8 cellular contexts compared by ENCODE assay signal in the genomic region with DNA sequence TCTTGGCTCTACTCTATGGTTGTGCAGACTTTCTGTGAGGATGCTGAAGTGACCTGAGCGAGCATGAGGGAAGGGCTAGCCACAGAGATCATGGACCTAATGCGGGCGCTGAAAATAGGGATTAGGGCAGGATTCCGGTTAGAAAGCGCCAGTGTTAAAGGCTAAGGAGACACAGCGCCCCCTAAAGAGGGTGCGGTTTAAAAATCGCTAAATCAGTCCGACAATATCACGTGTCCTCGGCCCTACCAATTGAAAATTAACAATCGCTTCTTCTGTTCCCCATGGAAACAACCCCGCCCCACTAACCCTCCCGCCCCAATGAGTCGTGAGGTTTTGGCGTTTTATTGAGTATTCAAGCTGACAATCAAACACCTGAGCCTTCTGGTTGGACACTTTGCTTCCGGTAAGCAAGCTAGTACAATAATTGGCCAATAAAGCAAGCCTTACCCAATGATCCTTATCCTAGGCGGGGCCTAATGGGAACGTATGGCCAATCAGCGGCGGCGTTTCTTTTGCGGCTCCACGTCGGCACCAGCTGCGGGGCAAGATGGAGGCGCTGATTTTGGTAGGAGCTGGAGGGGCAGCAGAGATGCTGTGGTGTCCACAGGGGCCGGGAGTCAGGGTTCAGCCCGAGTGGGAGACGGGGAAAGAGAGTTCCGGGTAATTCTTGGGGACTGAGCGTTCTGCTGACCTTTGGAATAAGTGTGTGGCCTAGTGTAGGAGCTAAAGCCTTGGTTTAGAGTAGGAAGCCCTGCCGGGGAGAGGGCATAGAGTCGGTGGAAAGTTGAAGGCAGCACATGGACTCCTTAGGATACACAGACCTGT. TPM values are rescaled to one million over a fixed set of nuclear protein-coding genes. Genes with fewer than 3 reads are reported as not detected.
DNase-seq lines count a peak whose midpoint lies in the region; ATAC-seq and TF ChIP-seq lines count a peak whose summit lies in the region.

A gene with protein sequence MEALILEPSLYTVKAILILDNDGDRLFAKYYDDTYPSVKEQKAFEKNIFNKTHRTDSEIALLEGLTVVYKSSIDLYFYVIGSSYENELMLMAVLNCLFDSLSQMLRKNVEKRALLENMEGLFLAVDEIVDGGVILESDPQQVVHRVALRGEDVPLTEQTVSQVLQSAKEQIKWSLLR (plus strand): TSS at position 515 of the 825 bp plus-strand sequence. CDS start 33 bp downstream, at position 548.

- H3K27ac Mint-ChIP-seq in activated T-helper 17 cell treated with anti-CD3 and anti-CD28 coated beads, Interleukin-2, amount 50 U/mL, for 72 hours = peak within 1 kb of the TSS; percentile 98
- peak within 1 kb of the TSS; percentile 92 to 99 (median 97) for H3K27ac Mint-ChIP-seq in naive thymus-derived CD8-positive, alpha-beta T cell

- CTCF ChIA-PET in RWPE1 (lab: Yijun Ruan, JAX) = interaction anchor here (0.5 to 1.5 kb wide), 11 partner anchors 10 to 105 kb away, joined by 3 to 7 read pairs (median 3); no protein-coding TSS in a partner anchor

- peak; percentile 98 for ATAC-seq in activated T-helper 17 cell treated with anti-CD3 and anti-CD28 coated beads, Interleukin-2, amount 50 U/mL, for 72 hours (replicated peaks)
- peak; percentile 96 to 98 for ATAC-seq in naive thymus-derived CD8-positive, alpha-beta T cell

- H3K4me1 Mint-ChIP-seq in activated T-helper 17 cell treated with anti-CD3 and anti-CD28 coated beads, Interleukin-2, amount 50 U/mL, for 72 hours = peaks cover 12% of the 10 kb centered on the region
- peaks cover 18 to 47% (median 42%) of the 10 kb centered on the region in 4 donors for H3K4me1 Mint-ChIP-seq in naive thymus-derived CD8-positive, alpha-beta T cell

- no peaks in the 10 kb centered on the region for H3K27me3 Mint-ChIP-seq in activated T-helper 17 cell treated with anti-CD3 and anti-CD28 coated beads, Interleukin-2, amount 50 U/mL, for 72 hours
- no peaks in the 10 kb centered on the region for H3K27me3 Mint-ChIP-seq in naive thymus-derived CD8-positive, alpha-beta T cell

- no peaks in the 10 kb centered on the region for H3K9me3 Mint-ChIP-seq in activated T-helper 17 cell treated with anti-CD3 and anti-CD28 coated beads, Interleukin-2, amount 50 U/mL, for 72 hours
- H3K9me3 Mint-ChIP-seq in naive thymus-derived CD8-positive, alpha-beta T cell = no peaks in the 10 kb centered on the region

- peaks cover 21% of the 10 kb centered on the region for H3K36me3 Mint-ChIP-seq in activated T-helper 17 cell treated with anti-CD3 and anti-CD28 coated beads, Interleukin-2, amount 50 U/mL, for 72 hours (ENCODE audit: low read depth)
- peaks cover 0 to 15% (median 0%) of the 10 kb centered on the region in 3 donors for H3K36me3 Mint-ChIP-seq in naive thymus-derived CD8-positive, alpha-beta T cell

- peak within 1 kb of the TSS; percentile 74 for H3K27ac ChIP-seq in RWPE1

- peak; percentile 100 for DNase-seq in ELR (ENCODE audit: low read depth)
- peak; percentile 99 for DNase-seq in H4 (ENCODE audit: low spot score)
- DNase-seq in LNCaP clone FGC (ENCODE audit: low read depth) = peak; percentile 100
- peak; percentile 98 for DNase-seq in RWPE1 (ENCODE audit: low spot score)
- DNase-seq in fibroblast of mammary gland (ENCODE audit: low read depth) = peak; percentile 100
- peak; percentile 78 to 98 (median 92) for DNase-seq in naive thymus-derived CD8-positive, alpha-beta T cell
- peak; percentile 90 to 97 (median 94) for DNase-seq in stimulated activated naive CD4-positive, alpha-beta T cell (lab: John Stamatoyannopoulos, UW)

- H3K4me3 ChIP-seq in LNCaP clone FGC (ENCODE audit: low read depth, low read length) (peak within 1 kb of the TSS; percentile 72), fibroblast of mammary gland (ENCODE audit: control insufficient read depth, low read depth, low read length) (peak within 1 kb of the TSS; percentile 98)

- POLR2A ChIA-PET in RWPE1 (lab: Yijun Ruan, JAX; ENCODE audit: low non-redundant PET) = interaction anchor here (0.5 to 1.3 kb wide), 3 partner anchors 34 to 66 kb away, joined by 3 to 7 read pairs (median 3); a partner anchor contains a TSS
- POLR2A ChIA-PET in naive thymus-derived CD8-positive, alpha-beta T cell (lab: Charles Lee) = interaction anchor here (0.6 to 4.2 kb wide), 16 partner anchors 10 to 945 kb away, joined by 3 to 36 read pairs (median 4); a partner anchor contains a TSS

- H3K4me3 Mint-ChIP-seq in activated T-helper 17 cell treated with anti-CD3 and anti-CD28 coated beads, Interleukin-2, amount 50 U/mL, for 72 hours = peak within 1 kb of the TSS; percentile 96
- peak within 1 kb of the TSS; percentile 90 to 100 (median 98) for H3K4me3 Mint-ChIP-seq in naive thymus-derived CD8-positive, alpha-beta T cell

- TF ChIP-seq CTCF in LNCaP clone FGC (IDR thresholded peaks at IDR 0.05; ENCODE audit: control insufficient read depth, extremely low read depth, insufficient read depth) (peak; percentile 79), RWPE1 (conservative IDR thresholded peaks at IDR 0.05; ENCODE audit: low read depth) (peak; percentile 85), fibroblast of mammary gland (conservative IDR thresholded peaks at IDR 0.05; ENCODE audit: control insufficient read depth, insufficient read depth, low read depth, low read length) (peak; percentile 73)

RNA-seq across cellular contexts. Expression of the gene that starts here (rescaled TPM):
- total RNA-seq in H4 (2014; rRNA removed; shearing (Covaris generic)) = 155 and 212 TPM in 2 replicates
- 10 to 100 TPM; 75.4 to 86.8 TPM for total RNA-seq in activated T-helper 17 cell treated with anti-CD3 and anti-CD28 coated beads, Interleukin-2, amount 50 U/mL, for 72 hours
- total RNA-seq in naive thymus-derived CD8-positive, alpha-beta T cell = 10 to 100 TPM; 79.0 to 83.5 TPM
- polyA plus RNA-seq in naive thymus-derived CD8-positive, alpha-beta T cell = 100 to 1,000 TPM; 128 to 152 (median 132) TPM

Comparison
In these comparisons a context has a peak if more than half of its experiments do, and no peak if none do; other contexts are left out.
1. Peak in every context shown above with its lines: DNase-seq, ATAC-seq, H3K4me3 ChIP-seq and H3K27ac ChIP-seq.